Comparison of ENCODE assay signal across 6 cellular contexts in the genomic region with DNA sequence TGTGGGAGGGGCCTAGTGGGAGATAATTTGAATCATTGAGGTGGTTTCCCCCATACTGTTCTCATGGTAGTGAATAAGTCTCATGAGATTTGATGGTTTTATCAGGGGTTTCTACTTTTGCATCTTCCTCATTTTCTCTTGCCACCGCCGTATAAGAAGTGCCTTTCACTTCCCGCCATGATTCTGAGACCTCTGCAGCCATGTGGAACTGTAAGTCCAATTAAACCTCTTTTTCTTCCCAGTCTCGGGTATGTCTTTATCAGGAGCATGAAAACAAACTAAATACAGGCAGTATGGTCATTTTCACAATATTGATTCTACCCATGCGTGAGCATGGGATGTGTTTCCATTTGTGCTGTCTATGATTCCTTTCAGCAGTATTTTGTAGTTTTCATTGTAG. TPM values are rescaled to one million over a fixed set of nuclear protein-coding genes. Genes with fewer than 3 reads are reported as not detected.
"Had no signal": no experiment of that assay in that cellular context is flagged by ENCODE, and none has a peak within 500 bp of the region (broad histone marks: within the 10 kb centered on the region; RNA-seq: fewer than 3 reads in every experiment).

No MANE protein-coding gene starts in this region.

RNA-seq across cellular contexts. Expression of gene SCN2B, which starts 16.4 kb away (rescaled TPM):
- total RNA-seq: GM23248, H4, HFFc6, HT1080 had no signal
- polyA plus RNA-seq: GM23248, IgD-negative memory B cell had no signal

RNA-seq across cellular contexts. Expression of gene JAML, which starts 32.0 kb away (rescaled TPM):
- total RNA-seq: GM23248, H4, H7, HFFc6, HT1080 had no signal
- polyA plus RNA-seq: GM23248 had no signal

RNA-seq across cellular contexts. Expression of gene SCN4B, which starts 40.2 kb away (rescaled TPM):
- total RNA-seq: GM23248, HT1080 had no signal
- polyA plus RNA-seq: GM23248, IgD-negative memory B cell had no signal
